Comparison of ENCODE assay signal across 9 cellular contexts in genomic region chr16:85751665-85752501, GRCh38. TPM values are rescaled to one million over a fixed set of nuclear protein-coding genes. Genes with fewer than 3 reads are reported as not detected.
DNase-seq lines count a peak whose midpoint lies in the region; ATAC-seq and TF ChIP-seq lines count a peak whose summit lies in the region.
"Had no signal": no experiment of that assay in that cellular context is flagged by ENCODE, and none has a peak within 500 bp of the region (broad histone marks: within the 10 kb centered on the region; RNA-seq: fewer than 3 reads in every experiment).

No MANE protein-coding gene starts in this region.

- no peaks in the 10 kb centered on the region for H3K79me1 ChIP-seq in neuronal stem cell (ENCODE audit: low read depth, low read length)

- no peak for TF ChIP-seq CTCF in breast epithelium (IDR thresholded peaks at IDR 0.05)

- no peak overlapping the region for H3K4ac ChIP-seq in neuronal stem cell (ENCODE audit: low read length)

- H3K36me3 ChIP-seq in breast epithelium (no peaks in the 10 kb centered on the region), neuronal stem cell (replicated peaks in 1 of 2; ENCODE audit: control insufficient read depth in 2 of 2, insufficient read depth in 2 of 2, low read length in 2 of 2) (no peaks in the 10 kb centered on the region)

- no peak overlapping the region for H3K4me2 ChIP-seq in neuronal stem cell (ENCODE audit: insufficient read depth, low read length, poor library complexity, severe bottlenecking)

- H4K91ac ChIP-seq in neuronal stem cell (ENCODE audit: low read depth, low read length, poor library complexity): no peak overlapping the region

- H3K4me1 ChIP-seq in breast epithelium (peaks cover 15 to 19% of the 10 kb centered on the region in 2 donors), neuronal stem cell (ENCODE audit: control insufficient read depth in 2 of 2, insufficient read depth in 1 of 2, low read depth in 1 of 2, low read length in 2 of 2) (peaks cover 14 to 22% of the 10 kb centered on the region in 2 donors)

- H2BK15ac ChIP-seq in neuronal stem cell (ENCODE audit: low read length): peak overlapping the region; percentile 30

- H3K4me3 ChIP-seq in breast epithelium: peak overlapping the region in 1 of 3 donors; percentile 84
- no peak overlapping the region for H3K4me3 ChIP-seq in neuronal stem cell (ENCODE audit: low read length in 2 of 2)

- WGBS in neuronal stem cell (ENCODE audit: extremely low coverage in 2 of 2, insufficient read length in 2 of 2, insufficient replicate concordance in 1 of 2), 2 donors: no CpG with 5 or more reads among the region's 15 CpGs

- TF ChIP-seq POLR2A in breast epithelium (IDR thresholded peaks at IDR 0.05): no peak

- H4K8ac ChIP-seq in neuronal stem cell (ENCODE audit: low read depth, low read length): no peak overlapping the region

- H3K27ac ChIP-seq in breast epithelium (peak overlapping the region; percentile 57 to 69), neuronal stem cell (replicated peaks; ENCODE audit: low read length) (no peak overlapping the region)

- H2AK5ac ChIP-seq in neuronal stem cell (ENCODE audit: low read depth, low read length): peak overlapping the region; percentile 39

- DNase-seq in D341Med (ENCODE audit: low spot score) (peak; percentile 64), HS-5 (ENCODE audit: low read depth) (peak; percentile 49), breast epithelium (ENCODE audit: low spot score in 2 of 2) (no peak), neuronal stem cell (ENCODE audit: low spot score) (no peak), sciatic nerve (ENCODE audit: low spot score) (no peak), islet precursor cell (no peak), COLO829 (ENCODE audit: low spot score) (no peak)
- DNase-seq: activated naive CD4-positive, alpha-beta T cell treated with anti-CD3 and anti-CD28 coated beads for 36 hours had no signal

- peak overlapping the region; percentile 49 for H3K23ac ChIP-seq in neuronal stem cell (ENCODE audit: low read depth, low read length, poor library complexity)

- H2BK5ac ChIP-seq in neuronal stem cell (ENCODE audit: low read length): peak overlapping the region; percentile 61

- H2AFZ ChIP-seq in neuronal stem cell (ENCODE audit: low read length): peak overlapping the region; percentile 91

- H3K27me3 ChIP-seq in breast epithelium: no peaks in the 10 kb centered on the region
- H3K27me3 ChIP-seq in neuronal stem cell (ENCODE audit: control insufficient read depth in 3 of 3, insufficient read depth in 3 of 3, low read depth in 1 of 3, low read length in 3 of 3): peaks cover 8 to 51% (median 41%) of the 10 kb centered on the region in 3 experiments

- no peak overlapping the region for H2BK120ac ChIP-seq in neuronal stem cell (ENCODE audit: low read depth, low read length)

- intact Hi-C loops in breast epithelium (cut with DNase I; ENCODE audit: low total_unique reads): no loop called here
- intact Hi-C loops in sciatic nerve (cut with DNase I): no loop called here

- peak overlapping the region; percentile 63 for H3K14ac ChIP-seq in neuronal stem cell (ENCODE audit: low read length)

- no peak overlapping the region for H3K9ac ChIP-seq in neuronal stem cell (ENCODE audit: low read depth, low read length, poor library complexity)

- ATAC-seq in sciatic nerve: no peak
- no peak for ATAC-seq in HG03159 (IDR thresholded peaks at IDR 0.05; ENCODE audit: unreplicated experiment)

- no peaks in the 10 kb centered on the region for H3K9me3 ChIP-seq in breast epithelium
- H3K9me3 ChIP-seq in neuronal stem cell (replicated peaks in 1 of 2; ENCODE audit: control insufficient read depth in 2 of 2, insufficient read depth in 1 of 2, low read depth in 1 of 2, low read length in 2 of 2): no peaks in the 10 kb centered on the region

- H2BK12ac ChIP-seq in neuronal stem cell (ENCODE audit: low read length): no peak overlapping the region

- peak overlapping the region; percentile 91 for H3K18ac ChIP-seq in neuronal stem cell (ENCODE audit: low read length)

RNA-seq across cellular contexts. Expression of gene C16orf74, which starts 1.0 kb away (rescaled TPM):
- 1 to 10 TPM in 2 of 3 donors, under 1 TPM in 1; 0.80 to 7.2 (median 6.7) TPM for total RNA-seq in breast epithelium
- polyA plus RNA-seq in neuronal stem cell (2013, experiment 1 of 2): 2.8 TPM
- polyA plus RNA-seq in neuronal stem cell (2013, experiment 2 of 2): 3.0 TPM
- 1.8 TPM for total RNA-seq in sciatic nerve

RNA-seq across cellular contexts. Expression of gene EMC8, which starts 47.5 kb away (rescaled TPM):
- total RNA-seq in breast epithelium (10 to 100 TPM; 18.1 to 30.8 (median 30.7) TPM), sciatic nerve (29.2 TPM)
- 25.0 TPM for polyA plus RNA-seq in neuronal stem cell (2013, experiment 1 of 2)
- 25.5 TPM for polyA plus RNA-seq in neuronal stem cell (2013, experiment 2 of 2)

RNA-seq across cellular contexts. Expression of gene COX4I1, which starts 47.6 kb away (rescaled TPM):
- total RNA-seq in breast epithelium (100 to 1,000 TPM; 355 to 425 (median 400) TPM), sciatic nerve (277 TPM)
- 874 TPM for polyA plus RNA-seq in neuronal stem cell (2013, experiment 1 of 2)
- 829 TPM for polyA plus RNA-seq in neuronal stem cell (2013, experiment 2 of 2)

Comparison
In these comparisons a context has a peak if more than half of its experiments do, and no peak if none do; other contexts are left out.
1. DNase-seq: peak in D341Med (single experiment) and HS-5 (single experiment); none in breast epithelium (0 of 2), neuronal stem cell (single experiment), sciatic nerve (single experiment), islet precursor cell (single experiment) and COLO829 (single experiment).